17 cellular contexts compared by ENCODE assay signal in the genomic region with DNA sequence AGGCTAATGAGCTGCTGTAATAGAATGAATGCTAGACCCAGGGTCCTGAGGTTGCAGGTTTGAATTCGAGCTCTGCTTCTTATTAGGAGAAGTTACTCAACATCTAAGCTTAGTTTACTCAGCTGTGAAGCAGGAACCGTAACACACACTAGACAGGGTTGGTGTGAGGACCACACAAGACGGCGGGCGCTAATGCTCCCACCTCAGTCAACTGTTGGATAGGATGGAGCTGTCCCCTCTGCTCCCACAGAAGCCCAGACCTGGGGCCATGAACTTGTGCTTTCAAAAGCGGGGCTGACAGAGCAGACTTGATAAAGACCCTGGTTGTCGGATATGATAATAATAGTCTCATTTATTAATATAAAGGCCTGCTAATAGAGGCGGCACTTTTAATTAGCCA.
"Had no signal": no experiment of that assay in that cellular context is flagged by ENCODE, and none has a peak within 500 bp of the region (broad histone marks: within the 10 kb centered on the region; RNA-seq: fewer than 3 reads in every experiment).

No MANE protein-coding gene starts in this region.

- FAIRE-seq: RCC 7860 had no signal

- H3K9me3 ChIP-seq: SJSA1 had no signal

- H3K4me3 ChIP-seq: SJSA1, SK-N-MC had no signal

- H3K36me3 ChIP-seq: SJSA1 had no signal

- DNase-seq: KBM-7, MV-4-11, NCI-H1048, NCI-H1105, NCI-H1436 treated with DMSO at 0.1 percent for 48 hours, NCI-H1694, NCI-H187 treated with DMSO at 0.1 percent for 48 hours, NCI-H2029 treated with DMSO at 0.1 percent for 48 hours, NCI-H345, NCI-H510A treated with DMSO at 0.1 percent for 48 hours, NCI-H526, Right ventricle myocardium superior, RPMI8226, SIG-M5 had no signal

- H3K27me3 ChIP-seq: SJSA1 had no signal

- H3K27ac ChIP-seq: SJSA1, SK-N-MC had no signal
